1 cellular context compared by ENCODE assay signal in genomic region chr7:151228024-151228866, GRCh38.
TF ChIP-seq lines count a peak whose summit lies in the region.

No MANE protein-coding gene starts in this region.

TF ChIP-seq in liver, 16 proteins besides CTCF, POLR2A, EP300 and RAD21 (continued from another document):
- TF ChIP-seq RXRA (IDR thresholded peaks at IDR 0.05) (no peak), FOXA1 (IDR thresholded peaks at IDR 0.05) (no peak), YY1 (IDR thresholded peaks at IDR 0.05) (no peak)
TF ChIP-seq in liver: peak in this region for 0.
